Comparison of ENCODE assay signal across 8 cellular contexts in genomic region chr4:101730291-101731117, GRCh38.
DNase-seq lines count a peak whose midpoint lies in the region; ATAC-seq and TF ChIP-seq lines count a peak whose summit lies in the region.

No MANE protein-coding gene starts in this region.

- H3K27me3 Mint-ChIP-seq in activated naive CD4-positive, alpha-beta T cell treated with anti-CD3 and anti-CD28 coated beads for 36 hours (ENCODE audit: low read depth), result no peaks in the 10 kb centered on the region

- peak; percentile 54 to 81 (median 72) for TF ChIP-seq CTCF in heart left ventricle (IDR thresholded peaks at IDR 0.05)

- intact Hi-C loops in activated naive CD4-positive, alpha-beta T cell treated with anti-CD3 and anti-CD28 coated beads for 36 hours (cut with micrococcal nuclease), result loop anchor here (1.0 to 5.0 kb wide), 9 partner anchors 203 to 1637 kb away; partner anchors contain the start of gene PPP3CA
- intact Hi-C loops in heart left ventricle (cut with DNase I), result loop anchor here (1.0 to 10.0 kb wide), 9 partner anchors 376 to 1638 kb away; partner anchors contain the start of gene PPP3CA (in 3 of the 10)

- WGBS in heart left ventricle, 4 donors, result 44 to 57% (median 51%) methylated on average over 4 of the region's 4 CpGs

- H3K36me3 Mint-ChIP-seq in activated naive CD4-positive, alpha-beta T cell treated with anti-CD3 and anti-CD28 coated beads for 36 hours (ENCODE audit: low read depth), result no peaks in the 10 kb centered on the region

- ATAC-seq in GM21529 (IDR thresholded peaks at IDR 0.05; ENCODE audit: unreplicated experiment) (peak; percentile 97), heart left ventricle (peak in 3 of 4 donors; percentile 89 to 93 (median 92))

- no peaks in the 10 kb centered on the region for H3K4me1 ChIP-seq in heart left ventricle

- no peak for TF ChIP-seq POLR2A in heart left ventricle (IDR thresholded peaks at IDR 0.05)

- no peak overlapping the region for H3K27ac ChIP-seq in heart left ventricle

- no peak overlapping the region for H3K27ac Mint-ChIP-seq in activated naive CD4-positive, alpha-beta T cell treated with anti-CD3 and anti-CD28 coated beads for 36 hours

- CTCF ChIA-PET in activated naive CD4-positive, alpha-beta T cell treated with anti-CD3 and anti-CD28 coated beads for 36 hours (lab: Charles Lee), result interaction anchor here (0.6 to 3.6 kb wide), 15 partner anchors 26 to 1833 kb away, joined by 3 to 29 read pairs (median 3); no protein-coding TSS in a partner anchor

- H3K9me3 Mint-ChIP-seq in activated naive CD4-positive, alpha-beta T cell treated with anti-CD3 and anti-CD28 coated beads for 36 hours, result no peaks in the 10 kb centered on the region

- DNase-seq in ELF-1 (ENCODE audit: low read depth, low spot score), result peak; percentile 48
- DNase-seq in HuH-7 (ENCODE audit: low spot score), result peak; percentile 23
- DNase-seq in RPMI8226, result peak; percentile 37
- peak; percentile 76 for DNase-seq in activated naive CD4-positive, alpha-beta T cell treated with anti-CD3 and anti-CD28 coated beads for 36 hours
- peak; percentile 44 to 62 (median 54) for DNase-seq in heart left ventricle
- DNase-seq in putamen (ENCODE audit: low spot score), result peak; percentile 21
- DNase-seq in 8988T, result no peak

- no peak overlapping the region for H3K4me3 Mint-ChIP-seq in activated naive CD4-positive, alpha-beta T cell treated with anti-CD3 and anti-CD28 coated beads for 36 hours

- no peaks in the 10 kb centered on the region for H3K9me3 ChIP-seq in heart left ventricle

- no peaks in the 10 kb centered on the region for H3K27me3 ChIP-seq in heart left ventricle

- H3K4me1 Mint-ChIP-seq in activated naive CD4-positive, alpha-beta T cell treated with anti-CD3 and anti-CD28 coated beads for 36 hours (ENCODE audit: low read depth), result no peaks in the 10 kb centered on the region

- no peak overlapping the region for H3K4me3 ChIP-seq in heart left ventricle

- H3K36me3 ChIP-seq in heart left ventricle, result no peaks in the 10 kb centered on the region
